ENCODE assay signal across 11 cellular contexts in the genomic region with DNA sequence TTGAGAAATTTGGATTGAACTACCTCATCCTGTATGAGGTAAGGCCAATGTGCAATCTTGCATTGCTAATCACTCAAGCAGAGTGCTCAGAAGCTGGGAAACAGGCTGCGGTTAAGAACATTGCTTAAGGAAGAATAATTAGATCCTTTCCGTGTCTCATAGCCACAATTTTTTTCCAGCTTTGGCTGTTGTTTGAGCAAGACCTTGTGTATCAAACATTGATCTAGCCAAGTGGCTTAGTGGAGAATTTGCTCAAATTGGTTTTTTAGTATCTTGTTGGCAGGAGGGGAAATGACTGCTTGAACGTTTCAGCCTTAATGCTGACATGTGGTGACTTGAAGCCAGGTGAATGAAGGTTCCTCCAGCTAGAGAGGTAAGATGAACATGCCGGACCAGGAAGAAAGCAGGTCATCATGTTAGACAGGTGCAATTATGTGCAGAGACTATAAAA.
DNase-seq lines count a peak whose midpoint lies in the region; ATAC-seq and TF ChIP-seq lines count a peak whose summit lies in the region.
"Had no signal": no experiment of that assay in that cellular context is flagged by ENCODE, and none has a peak within 500 bp of the region (broad histone marks: within the 10 kb centered on the region; RNA-seq: fewer than 3 reads in every experiment).

No MANE protein-coding gene starts in this region.

- no peak for TF ChIP-seq CTCF in astrocyte of the spinal cord (IDR thresholded peaks at IDR 0.05; ENCODE audit: low read depth, low read length)

- intact Hi-C loops in Right ventricle myocardium inferior (cut with DNase I) (no loop called here), cardiac septum (cut with DNase I) (loop anchor here (5.0 kb wide), 1 partner anchor 97 kb away; a partner anchor contains a TSS), aorta (cut with DNase I) (no loop called here)

- H3K4me1 ChIP-seq in aorta (ENCODE audit: control insufficient read depth in 1 of 2, insufficient read depth in 2 of 2, low read length in 2 of 2): no peaks in the 10 kb centered on the region

- no peaks in the 10 kb centered on the region for H3K36me3 ChIP-seq in aorta (ENCODE audit: control insufficient read depth in 1 of 2, insufficient read depth in 2 of 2, low read length in 1 of 2)

- in situ Hi-C loops in astrocyte of the spinal cord (cut with HindIII; ENCODE audit: low sequenced_read_pairs): no loop called here

- ATAC-seq in Right ventricle myocardium inferior: peak; percentile 63
- peak; percentile 75 for ATAC-seq in aorta (ENCODE audit: low FRiP score)
- no peak for ATAC-seq in GM18870 (IDR thresholded peaks at IDR 0.05; ENCODE audit: unreplicated experiment)
- ATAC-seq: A549 had no signal

- H3K27me3 ChIP-seq in aorta (ENCODE audit: control insufficient read depth in 1 of 2, insufficient read depth in 2 of 2, low read length in 1 of 2): no peaks in the 10 kb centered on the region

- no peak overlapping the region for H3K27ac ChIP-seq in aorta (ENCODE audit: low read depth in 1 of 2, low read length in 2 of 2)
- H3K27ac ChIP-seq: A549 had no signal

- WGBS in aorta, 2 donors: 64 to 74% methylated on average over 4 of the region's 4 CpGs

- no peaks in the 10 kb centered on the region for H3K9me3 ChIP-seq in aorta (ENCODE audit: control insufficient read depth, low read length)

- H3K4me3 ChIP-seq in astrocyte of the spinal cord (ENCODE audit: low read depth, low read length): no peak overlapping the region
- H3K4me3 ChIP-seq in aorta (ENCODE audit: low read length in 2 of 2): no peak overlapping the region
- H3K4me3 ChIP-seq: A549 had no signal

- no peak for DNase-seq in Right ventricle myocardium inferior (ENCODE audit: missing footprints)
- no peak for DNase-seq in cardiac septum (ENCODE audit: low spot score)
- DNase-seq in astrocyte of the spinal cord (ENCODE audit: low read depth, low spot score): peak; percentile 97
- DNase-seq in kidney tubule cell (ENCODE audit: low spot score): peak; percentile 97
- no peak for DNase-seq in aorta
- no peak for DNase-seq in stimulated activated CD4-positive, alpha-beta T cell treated with anti-CD3 and anti-CD28 coated beads, Interleukin-2, amount 100 ng/mL, for 24 hours
- DNase-seq in activated T-cell treated with anti-CD3 and anti-CD28 coated beads, Interleukin-2, amount 50 U/mL, for 1 hour: no peak
- DNase-seq: activated naive CD4-positive, alpha-beta T cell treated with anti-CD3 and anti-CD28 coated beads for 36 hours; NCI-H1092 had no signal

Comparison
In these comparisons a context has a peak if more than half of its experiments do, and no peak if none do; other contexts are left out.
1. DNase-seq: peak in astrocyte of the spinal cord (single experiment) and kidney tubule cell (single experiment); none in Right ventricle myocardium inferior (single experiment), cardiac septum (single experiment), aorta (0 of 2), stimulated activated CD4-positive, alpha-beta T cell treated with anti-CD3 and anti-CD28 coated beads, Interleukin-2, amount 100 ng/mL, for 24 hours (0 of 2) and activated T-cell treated with anti-CD3 and anti-CD28 coated beads, Interleukin-2, amount 50 U/mL, for 1 hour (single experiment).